9 cellular contexts compared by ENCODE assay signal in genomic region chr20:24668791-24669190, GRCh38.
DNase-seq lines count a peak whose midpoint lies in the region; ATAC-seq and TF ChIP-seq lines count a peak whose summit lies in the region.
"Had no signal": no experiment of that assay in that cellular context is flagged by ENCODE, and none has a peak within 500 bp of the region (broad histone marks: within the 10 kb centered on the region; RNA-seq: fewer than 3 reads in every experiment).

No MANE protein-coding gene starts in this region.

- H3K36me3 ChIP-seq in RWPE2 (ENCODE audit: low read depth) (no peaks in the 10 kb centered on the region), suprapubic skin (no peaks in the 10 kb centered on the region), gastroesophageal sphincter (no peaks in the 10 kb centered on the region)
- H3K36me3 ChIP-seq: BLaER1 had no signal

- no peak for TF ChIP-seq POLR2A in suprapubic skin (IDR thresholded peaks at IDR 0.05)
- TF ChIP-seq POLR2A in gastroesophageal sphincter (IDR thresholded peaks at IDR 0.05): no peak

- intact Hi-C loops in posterior vena cava (cut with DNase I): no loop called here

- DNase-seq in RWPE2 (ENCODE audit: low spot score) (peak; percentile 29), islet precursor cell (peak; percentile 32), posterior vena cava (ENCODE audit: low spot score) (peak; percentile 64), suprapubic skin (ENCODE audit: low spot score in 2 of 2) (peak; percentile 36 to 53), HT-29 (ENCODE audit: low spot score) (no peak), HuH-7.5 (ENCODE audit: low spot score) (no peak)

- TF ChIP-seq EP300 in suprapubic skin (IDR thresholded peaks at IDR 0.05): no peak
- TF ChIP-seq EP300 in gastroesophageal sphincter (IDR thresholded peaks at IDR 0.05): no peak

- H3K27ac ChIP-seq in RWPE2 (ENCODE audit: poor library complexity, severe bottlenecking) (no peak overlapping the region), suprapubic skin (no peak overlapping the region), gastroesophageal sphincter (no peak overlapping the region)
- H3K27ac ChIP-seq: A549, BLaER1 had no signal

- no peak for TF ChIP-seq CTCF in RWPE2 (IDR thresholded peaks at IDR 0.05; ENCODE audit: poor library complexity, severe bottlenecking)
- no peak for TF ChIP-seq CTCF in suprapubic skin (IDR thresholded peaks at IDR 0.05)
- no peak for TF ChIP-seq CTCF in gastroesophageal sphincter (IDR thresholded peaks at IDR 0.05)

- WGBS in suprapubic skin: 80% methylated on average over 5 of the region's 5 CpGs
- 83% methylated on average over 4 of the region's 5 CpGs; no CpG with 5 or more reads in 1 of the 2 donors for WGBS in gastroesophageal sphincter (ENCODE audit: low coverage in 1 of 2), 2 donors

- no peak for ATAC-seq in RWPE2 (ENCODE audit: low read depth)
- ATAC-seq in gastroesophageal sphincter: no peak
- ATAC-seq: A549 had no signal

- H3K4me3 ChIP-seq in RWPE2 (ENCODE audit: severe bottlenecking): no peak overlapping the region
- no peak overlapping the region for H3K4me3 ChIP-seq in suprapubic skin
- no peak overlapping the region for H3K4me3 ChIP-seq in gastroesophageal sphincter
- H3K4me3 ChIP-seq: A549, BLaER1 had no signal

- H3K9me3 ChIP-seq in RWPE2 (ENCODE audit: severe bottlenecking) (no peaks in the 10 kb centered on the region), suprapubic skin (no peaks in the 10 kb centered on the region), gastroesophageal sphincter (no peaks in the 10 kb centered on the region)
- H3K9me3 ChIP-seq: A549, BLaER1 had no signal

- H3K4me1 ChIP-seq in RWPE2 (ENCODE audit: insufficient read depth, poor library complexity, severe bottlenecking) (peaks cover 13% of the 10 kb centered on the region), suprapubic skin (no peaks in the 10 kb centered on the region), gastroesophageal sphincter (no peaks in the 10 kb centered on the region)

- no peaks in the 10 kb centered on the region for H3K27me3 ChIP-seq in RWPE2 (ENCODE audit: insufficient read depth, poor library complexity, severe bottlenecking)
- H3K27me3 ChIP-seq in suprapubic skin: peaks cover 4% of the 10 kb centered on the region
- H3K27me3 ChIP-seq in gastroesophageal sphincter: no peaks in the 10 kb centered on the region
- H3K27me3 ChIP-seq: BLaER1 had no signal

Comparison
In these comparisons a context has a peak if more than half of its experiments do, and no peak if none do; other contexts are left out.
1. DNase-seq: peak in RWPE2 (single experiment), islet precursor cell (single experiment), posterior vena cava (single experiment) and suprapubic skin (2 of 2); none in HT-29 (single experiment) and HuH-7.5 (single experiment).